In genomic region chr6:100001915-100002388, GRCh38 we compare ENCODE assay signal across 9 cellular contexts. TPM values are rescaled to one million over a fixed set of nuclear protein-coding genes. Genes with fewer than 3 reads are reported as not detected.
A peak's percentile ranks its signal among the peaks of the same experiment; 100 is the strongest.
DNase-seq lines count a peak whose midpoint lies in the region; ATAC-seq and TF ChIP-seq lines count a peak whose summit lies in the region.
"Had no signal": no experiment of that assay in that cellular context is flagged by ENCODE, and none has a peak within 500 bp of the region (broad histone marks: within the 10 kb centered on the region; RNA-seq: fewer than 3 reads in every experiment).

No MANE protein-coding gene starts in this region.

- ATAC-seq in GM19351 (IDR thresholded peaks at IDR 0.05; ENCODE audit: unreplicated experiment) = peak; percentile 95
- peak; percentile 91 for ATAC-seq in HG03196 (IDR thresholded peaks at IDR 0.05; ENCODE audit: unreplicated experiment)
- peak; percentile 70 for ATAC-seq in naive thymus-derived CD4-positive, alpha-beta T cell

- H3K27ac ChIP-seq in naive thymus-derived CD4-positive, alpha-beta T cell (ENCODE audit: low read depth, low read length) = no peak overlapping the region
- no peak overlapping the region for H3K27ac ChIP-seq in tibial nerve

- H3K9me3 Mint-ChIP-seq in naive thymus-derived CD4-positive, alpha-beta T cell = no peaks in the 10 kb centered on the region

- in situ Hi-C loops in Caki2 (cut with HindIII; ENCODE audit: low pct_unique_long_range_greater_than_20kb, low sequenced_read_pairs) = no loop called here

- TF ChIP-seq CTCF in epithelial cell of esophagus (IDR thresholded peaks at IDR 0.05; ENCODE audit: insufficient read depth, low read depth, low read length, missing control alignments) (peak; percentile 99), tibial nerve (IDR thresholded peaks at IDR 0.05) (peak; percentile 61 to 89 (median 73))

- POLR2A ChIA-PET in naive thymus-derived CD4-positive, alpha-beta T cell (lab: Charles Lee) = no interaction called here

- TF ChIP-seq EP300 in tibial nerve (IDR thresholded peaks at IDR 0.05) = no peak

- 0 to 4% methylated on average over 3 of the region's 3 CpGs for WGBS in tibial nerve, 2 donors

- CTCF ChIA-PET in naive thymus-derived CD4-positive, alpha-beta T cell (lab: Charles Lee) = interaction anchor here (0.6 to 1.5 kb wide), 6 partner anchors 12 to 1143 kb away, joined by 3 to 4 read pairs (median 4); no protein-coding TSS in a partner anchor

- H3K36me3 Mint-ChIP-seq in naive thymus-derived CD4-positive, alpha-beta T cell = no peaks in the 10 kb centered on the region

- no peaks in the 10 kb centered on the region for H3K4me1 ChIP-seq in naive thymus-derived CD4-positive, alpha-beta T cell (ENCODE audit: control insufficient read depth in 2 of 2, insufficient read depth in 2 of 2, low read length in 2 of 2)
- H3K4me1 ChIP-seq in tibial nerve = no peaks in the 10 kb centered on the region

- no peaks in the 10 kb centered on the region for H3K9me3 ChIP-seq in naive thymus-derived CD4-positive, alpha-beta T cell (ENCODE audit: control insufficient read depth in 2 of 3, low read length in 3 of 3)
- no peaks in the 10 kb centered on the region for H3K9me3 ChIP-seq in tibial nerve

- H3K4me3 ChIP-seq in epithelial cell of esophagus (ENCODE audit: low read length) (no peak overlapping the region), tibial nerve (no peak overlapping the region)
- H3K4me3 ChIP-seq in naive thymus-derived CD4-positive, alpha-beta T cell (ENCODE audit: low read length) = no peak overlapping the region

- no peaks in the 10 kb centered on the region for H3K27me3 ChIP-seq in naive thymus-derived CD4-positive, alpha-beta T cell (ENCODE audit: control insufficient read depth in 2 of 2, insufficient read depth in 2 of 2, low read length in 2 of 2)
- H3K27me3 ChIP-seq in tibial nerve = peaks cover 0 to 9% of the 10 kb centered on the region in 2 donors

- no peak overlapping the region for H3K27ac Mint-ChIP-seq in naive thymus-derived CD4-positive, alpha-beta T cell

- no peaks in the 10 kb centered on the region for H3K36me3 ChIP-seq in naive thymus-derived CD4-positive, alpha-beta T cell (ENCODE audit: control insufficient read depth in 2 of 3, insufficient read depth in 3 of 3, low read length in 3 of 3)
- H3K36me3 ChIP-seq in tibial nerve = no peaks in the 10 kb centered on the region

- no peak for TF ChIP-seq POLR2A in tibial nerve (IDR thresholded peaks at IDR 0.05)

- DNase-seq in Caki2 (ENCODE audit: low read depth) (peak; percentile 25), NCI-H2196 treated with DMSO at 0.1 percent for 48 hours (lab: John Stamatoyannopoulos, UW; ENCODE audit: unreplicated experiment) (peak; percentile 22), epithelial cell of esophagus (ENCODE audit: low read depth) (peak; percentile 65), tibial nerve (ENCODE audit: low spot score in 2 of 2) (peak in 1 of 2 donors; percentile 25)
- peak; percentile 51 for DNase-seq in activated CD4-positive, alpha-beta T cell treated with anti-CD3 and anti-CD28 coated beads for 48 hours
- peak in 6 of 9 donors; percentile 9 to 33 (median 22) for DNase-seq in naive thymus-derived CD4-positive, alpha-beta T cell

- H3K27me3 Mint-ChIP-seq in naive thymus-derived CD4-positive, alpha-beta T cell = peaks cover 19 to 29% (median 23%) of the 10 kb centered on the region in 5 donors

- no peaks in the 10 kb centered on the region for H3K4me1 Mint-ChIP-seq in naive thymus-derived CD4-positive, alpha-beta T cell

- no peak overlapping the region for H3K4me3 Mint-ChIP-seq in naive thymus-derived CD4-positive, alpha-beta T cell

- intact Hi-C loops in naive thymus-derived CD4-positive, alpha-beta T cell (cut with micrococcal nuclease) = loop anchor here (1.0 to 10.0 kb wide), 7 partner anchors 97 to 715 kb away; no protein-coding TSS in a partner anchor

RNA-seq across cellular contexts. Expression of gene MCHR2, which starts 7.9 kb away (rescaled TPM):
- total RNA-seq in Caki2 (2014; rRNA removed; shearing (Covaris generic); ENCODE audit: low replicate concordance) = not detected in 2 replicates
- total RNA-seq in naive thymus-derived CD4-positive, alpha-beta T cell = not detected
- polyA plus RNA-seq in naive thymus-derived CD4-positive, alpha-beta T cell = not detected
- not detected for total RNA-seq in tibial nerve
- total RNA-seq: activated CD8-positive, alpha-beta memory T cell treated with anti-CD3 and anti-CD28 coated beads for 36 hours had no signal
